Comparison of ENCODE assay signal across 15 cellular contexts in the genomic region with DNA sequence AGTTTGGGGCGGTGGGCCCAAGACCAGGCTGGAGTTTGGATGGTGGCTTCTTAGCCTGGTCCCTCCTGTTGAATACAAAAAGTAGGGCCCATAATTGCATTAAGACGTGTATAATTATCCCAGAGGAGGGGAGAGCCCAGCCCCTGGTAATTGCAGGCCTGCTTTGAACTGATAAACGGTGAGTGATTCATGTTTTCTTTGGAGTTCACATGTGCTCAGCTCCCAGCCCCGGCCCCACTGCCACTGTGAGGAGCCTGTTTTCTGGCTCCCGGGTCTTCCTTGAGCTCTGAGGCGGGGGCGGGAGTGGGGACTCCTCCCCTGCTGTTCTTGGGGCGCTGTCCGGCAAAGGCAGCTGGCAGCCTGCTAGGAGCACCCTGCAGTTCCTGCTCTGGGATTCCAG. TPM values are rescaled to one million over a fixed set of nuclear protein-coding genes. Genes with fewer than 3 reads are reported as not detected.
A peak's percentile ranks its signal among the peaks of the same experiment; 100 is the strongest.
DNase-seq lines count a peak whose midpoint lies in the region; ATAC-seq and TF ChIP-seq lines count a peak whose summit lies in the region.
"Had no signal": no experiment of that assay in that cellular context is flagged by ENCODE, and none has a peak within 500 bp of the region (broad histone marks: within the 10 kb centered on the region; RNA-seq: fewer than 3 reads in every experiment).

No MANE protein-coding gene starts in this region.

- H3K9me3 ChIP-seq in neural cell (ENCODE audit: low read length), result no peaks in the 10 kb centered on the region
- H3K9me3 ChIP-seq: adrenal gland had no signal

- TF ChIP-seq EP300 in neural cell (conservative IDR thresholded peaks at IDR 0.05; ENCODE audit: poor library complexity, severe bottlenecking), result no peak

- peaks cover 2% of the 10 kb centered on the region for H3K27me3 ChIP-seq in neural cell (ENCODE audit: insufficient read depth, low read depth, low read length)
- H3K27me3 ChIP-seq: adrenal gland had no signal

- no peak for TF ChIP-seq RAD21 in neural cell (conservative IDR thresholded peaks at IDR 0.05)

- peak overlapping the region; percentile 97 for H3K4me3 ChIP-seq in neural cell (ENCODE audit: low read length)
- H3K4me3 ChIP-seq: adrenal gland, SK-N-MC had no signal

- H3K36me3 ChIP-seq in neural cell (ENCODE audit: insufficient read depth, low read length), result peaks cover 9% of the 10 kb centered on the region

- DNase-seq in GM03348 (ENCODE audit: low spot score), result peak; percentile 33
- DNase-seq in NCI-H146 treated with DMSO at 0.1 percent for 48 hours (lab: John Stamatoyannopoulos, UW; ENCODE audit: unreplicated experiment), result peak; percentile 72
- peak; percentile 60 for DNase-seq in astrocyte of the hippocampus (ENCODE audit: low read depth, low spot score)
- DNase-seq in stimulated activated naive CD4-positive, alpha-beta T cell (lab: John Stamatoyannopoulos, UW), result no peak
- no peak for DNase-seq in activated effector memory CD4-positive, alpha-beta T cell treated with Interleukin-2 at 50 U/mL for 16 hours
- no peak for DNase-seq in RPMI8226
- DNase-seq: activated CD4-positive, CD25-positive, alpha-beta regulatory T cell; MV-4-11; stimulated activated naive CD8-positive, alpha-beta T cell treated with anti-CD3 and anti-CD28 coated beads, Interleukin-15, amount 100 ng/mL, for 72 hours had no signal

- no peaks in the 10 kb centered on the region for H3K9me2 ChIP-seq in neural cell (ENCODE audit: insufficient read depth, low read length)

- H3K9ac ChIP-seq in neural cell (ENCODE audit: low read length), result no peak overlapping the region

- H3F3A ChIP-seq in neural cell (ENCODE audit: insufficient read depth, low read length, poor library complexity, severe bottlenecking), result no peaks in the 10 kb centered on the region

- H4K20me1 ChIP-seq in neural cell (ENCODE audit: insufficient read depth), result peaks cover 33% of the 10 kb centered on the region

- peaks cover 56% of the 10 kb centered on the region for H3K79me2 ChIP-seq in neural cell (replicated peaks; ENCODE audit: insufficient read depth, low read length)

- H2AFZ ChIP-seq in neural cell (ENCODE audit: low read depth, low read length), result no peak overlapping the region

- no peak for TF ChIP-seq CTCF in neural cell (IDR thresholded peaks at IDR 0.05; ENCODE audit: poor library complexity, severe bottlenecking)

- no peak overlapping the region for H3K27ac ChIP-seq in neural cell (ENCODE audit: low read length)
- H3K27ac ChIP-seq: adrenal gland, SK-N-MC had no signal

- no peak for ATAC-seq in HG03342 (IDR thresholded peaks at IDR 0.05; ENCODE audit: unreplicated experiment)
- ATAC-seq: HCT116; stimulated activated naive CD8-positive, alpha-beta T cell treated with anti-CD3 and anti-CD28 coated beads, Interleukin-15, amount 100 ng/mL, for 72 hours had no signal

- H3K4me2 ChIP-seq in neural cell (ENCODE audit: low read length), result no peak overlapping the region

TF ChIP-seq in neural cell, 6 proteins besides CTCF, POLR2A, EP300 and RAD21:
- TF ChIP-seq, protein P1, sequence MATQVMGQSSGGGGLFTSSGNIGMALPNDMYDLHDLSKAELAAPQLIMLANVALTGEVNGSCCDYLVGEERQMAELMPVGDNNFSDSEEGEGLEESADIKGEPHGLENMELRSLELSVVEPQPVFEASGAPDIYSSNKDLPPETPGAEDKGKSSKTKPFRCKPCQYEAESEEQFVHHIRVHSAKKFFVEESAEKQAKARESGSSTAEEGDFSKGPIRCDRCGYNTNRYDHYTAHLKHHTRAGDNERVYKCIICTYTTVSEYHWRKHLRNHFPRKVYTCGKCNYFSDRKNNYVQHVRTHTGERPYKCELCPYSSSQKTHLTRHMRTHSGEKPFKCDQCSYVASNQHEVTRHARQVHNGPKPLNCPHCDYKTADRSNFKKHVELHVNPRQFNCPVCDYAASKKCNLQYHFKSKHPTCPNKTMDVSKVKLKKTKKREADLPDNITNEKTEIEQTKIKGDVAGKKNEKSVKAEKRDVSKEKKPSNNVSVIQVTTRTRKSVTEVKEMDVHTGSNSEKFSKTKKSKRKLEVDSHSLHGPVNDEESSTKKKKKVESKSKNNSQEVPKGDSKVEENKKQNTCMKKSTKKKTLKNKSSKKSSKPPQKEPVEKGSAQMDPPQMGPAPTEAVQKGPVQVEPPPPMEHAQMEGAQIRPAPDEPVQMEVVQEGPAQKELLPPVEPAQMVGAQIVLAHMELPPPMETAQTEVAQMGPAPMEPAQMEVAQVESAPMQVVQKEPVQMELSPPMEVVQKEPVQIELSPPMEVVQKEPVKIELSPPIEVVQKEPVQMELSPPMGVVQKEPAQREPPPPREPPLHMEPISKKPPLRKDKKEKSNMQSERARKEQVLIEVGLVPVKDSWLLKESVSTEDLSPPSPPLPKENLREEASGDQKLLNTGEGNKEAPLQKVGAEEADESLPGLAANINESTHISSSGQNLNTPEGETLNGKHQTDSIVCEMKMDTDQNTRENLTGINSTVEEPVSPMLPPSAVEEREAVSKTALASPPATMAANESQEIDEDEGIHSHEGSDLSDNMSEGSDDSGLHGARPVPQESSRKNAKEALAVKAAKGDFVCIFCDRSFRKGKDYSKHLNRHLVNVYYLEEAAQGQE (IDR thresholded peaks at IDR 0.05; ENCODE audit: borderline replicate concordance), result no peak
- TF ChIP-seq MXI1 (conservative IDR thresholded peaks at IDR 0.05; ENCODE audit: poor library complexity, severe bottlenecking) (no peak), SMC3 (conservative IDR thresholded peaks at IDR 0.05; ENCODE audit: poor library complexity) (no peak), EZH2 (IDR thresholded peaks at IDR 0.05; ENCODE audit: borderline replicate concordance, insufficient read depth, low read length, poor library complexity, severe bottlenecking) (no peak), TAF1 (IDR thresholded peaks at IDR 0.05; ENCODE audit: low read depth) (no peak), POLR2AphosphoS5 (IDR thresholded peaks at IDR 0.05) (no peak)

RNA-seq across cellular contexts. Expression of gene PLXNA1, which starts 3.1 kb away (rescaled TPM):
- 65.6 and 86.8 TPM in 2 replicates for polyA plus RNA-seq in neural cell
- 156 and 159 TPM in 2 replicates for polyA minus RNA-seq in neural cell
- polyA plus RNA-seq: CD14-positive monocyte had no signal

Comparison
In these comparisons a context has a peak if more than half of its experiments do, and no peak if none do; other contexts are left out.
1. DNase-seq: peak in GM03348 (single experiment), NCI-H146 treated with DMSO at 0.1 percent for 48 hours (single experiment) and astrocyte of the hippocampus (single experiment); none in stimulated activated naive CD4-positive, alpha-beta T cell (0 of 6), activated effector memory CD4-positive, alpha-beta T cell treated with Interleukin-2 at 50 U/mL for 16 hours (single experiment) and RPMI8226 (single experiment).